Comparison of ENCODE assay signal across 20 cellular contexts in genomic region chr9:118809160-118809625, GRCh38.
DNase-seq lines count a peak whose midpoint lies in the region; ATAC-seq and TF ChIP-seq lines count a peak whose summit lies in the region.
"Had no signal": no experiment of that assay in that cellular context is flagged by ENCODE, and none has a peak within 500 bp of the region (broad histone marks: within the 10 kb centered on the region; RNA-seq: fewer than 3 reads in every experiment).

No MANE protein-coding gene starts in this region.

- TF ChIP-seq CTCF in neural progenitor cell (IDR thresholded peaks at IDR 0.05) (peak; percentile 24), gastrocnemius medialis (IDR thresholded peaks at IDR 0.05 in 4 of 5, conservative IDR thresholded peaks at IDR 0.05 in 1 of 5) (no peak), dorsolateral prefrontal cortex (IDR thresholded peaks at IDR 0.05 in 54 of 56, conservative IDR thresholded peaks at IDR 0.05 in 2 of 56; ENCODE audit: low read depth in 1 of 56, partially characterized antibody in 56 of 56) (no peak)

- TF ChIP-seq POLR2A in gastrocnemius medialis (IDR thresholded peaks at IDR 0.05) = no peak

- H3K4me1 Mint-ChIP-seq in neural progenitor cell = no peaks in the 10 kb centered on the region
- H3K4me1 Mint-ChIP-seq: activated CD8-positive, alpha-beta memory T cell treated with anti-CD3 and anti-CD28 coated beads, Interleukin-2, amount 10 ng/mL, durations not matched to agents 7 days and 5 days; activated naive CD8-positive, alpha-beta T cell treated with anti-CD3 and anti-CD28 coated beads, Interleukin-2, amount 50 U/mL, for 24 hours; activated T-helper 17 cell treated with anti-CD3 and anti-CD28 coated beads, Interleukin-2, amount 50 U/mL, for 72 hours had no signal

- H3K27ac Mint-ChIP-seq in neural progenitor cell = no peak overlapping the region
- H3K27ac Mint-ChIP-seq: activated CD8-positive, alpha-beta memory T cell treated with anti-CD3 and anti-CD28 coated beads, Interleukin-2, amount 10 ng/mL, durations not matched to agents 7 days and 5 days; activated naive CD8-positive, alpha-beta T cell treated with anti-CD3 and anti-CD28 coated beads, Interleukin-2, amount 50 U/mL, for 24 hours; activated T-helper 17 cell treated with anti-CD3 and anti-CD28 coated beads, Interleukin-2, amount 50 U/mL, for 72 hours; dendritic cell treated with granulocyte-macrophage colony-stimulating factor and Interleukin-4, amounts not matched to agents 40 ng/mL and 50 ng/mL, for 4 days; natural killer cell treated with Interleukin-12 subunit alpha and Interleukin-12 subunit beta and Interleukin-15 and Interleukin-18, amount 100 ng/mL, for 72 hours had no signal

- H3K9me3 Mint-ChIP-seq in neural progenitor cell = no peaks in the 10 kb centered on the region

- no peaks in the 10 kb centered on the region for H3K9me2 ChIP-seq in Karpas-422 (replicated peaks; ENCODE audit: insufficient read depth, low read length)

- H3K4me3 ChIP-seq in iPS-15b (ENCODE audit: low read depth, low read length) (peak overlapping the region; percentile 13), neural progenitor cell (peak overlapping the region; percentile 11), gastrocnemius medialis (no peak overlapping the region), dorsolateral prefrontal cortex (peak overlapping the region in 2 of 59 donors; percentile 5 to 7), Karpas-422 (ENCODE audit: low read length) (no peak overlapping the region)
- H3K4me3 ChIP-seq: K562, psoas muscle, uterus had no signal

- H3K4me3 Mint-ChIP-seq in neural progenitor cell = no peak overlapping the region
- H3K4me3 Mint-ChIP-seq: activated CD8-positive, alpha-beta memory T cell treated with anti-CD3 and anti-CD28 coated beads, Interleukin-2, amount 10 ng/mL, durations not matched to agents 7 days and 5 days; activated naive CD8-positive, alpha-beta T cell treated with anti-CD3 and anti-CD28 coated beads, Interleukin-2, amount 50 U/mL, for 24 hours; activated T-helper 17 cell treated with anti-CD3 and anti-CD28 coated beads, Interleukin-2, amount 50 U/mL, for 72 hours; dendritic cell treated with granulocyte-macrophage colony-stimulating factor and Interleukin-4, amounts not matched to agents 40 ng/mL and 50 ng/mL, for 4 days; natural killer cell treated with Interleukin-12 subunit alpha and Interleukin-12 subunit beta and Interleukin-15 and Interleukin-18, amount 100 ng/mL, for 72 hours had no signal

- H3K27ac ChIP-seq in neural progenitor cell = no peak overlapping the region
- no peak overlapping the region for H3K27ac ChIP-seq in gastrocnemius medialis
- no peak overlapping the region for H3K27ac ChIP-seq in dorsolateral prefrontal cortex
- H3K27ac ChIP-seq in Karpas-422 (ENCODE audit: low read length) = no peak overlapping the region
- H3K27ac ChIP-seq: psoas muscle, uterus had no signal

- ATAC-seq in gastrocnemius medialis = no peak
- ATAC-seq: activated CD8-positive, alpha-beta memory T cell treated with anti-CD3 and anti-CD28 coated beads, Interleukin-2, amount 10 ng/mL, durations not matched to agents 7 days and 5 days; activated naive CD8-positive, alpha-beta T cell treated with anti-CD3 and anti-CD28 coated beads, Interleukin-2, amount 50 U/mL, for 24 hours; activated T-helper 17 cell treated with anti-CD3 and anti-CD28 coated beads, Interleukin-2, amount 50 U/mL, for 72 hours; K562; natural killer cell treated with Interleukin-12 subunit alpha and Interleukin-12 subunit beta and Interleukin-15 and Interleukin-18, amount 100 ng/mL, for 72 hours; psoas muscle had no signal

- H3K27me3 Mint-ChIP-seq in neural progenitor cell (ENCODE audit: insufficient read depth, low read depth) = no peaks in the 10 kb centered on the region
- H3K27me3 Mint-ChIP-seq: activated CD8-positive, alpha-beta memory T cell treated with anti-CD3 and anti-CD28 coated beads, Interleukin-2, amount 10 ng/mL, durations not matched to agents 7 days and 5 days; activated naive CD8-positive, alpha-beta T cell treated with anti-CD3 and anti-CD28 coated beads, Interleukin-2, amount 50 U/mL, for 24 hours; activated T-helper 17 cell treated with anti-CD3 and anti-CD28 coated beads, Interleukin-2, amount 50 U/mL, for 72 hours; dendritic cell treated with granulocyte-macrophage colony-stimulating factor and Interleukin-4, amounts not matched to agents 40 ng/mL and 50 ng/mL, for 4 days; natural killer cell treated with Interleukin-12 subunit alpha and Interleukin-12 subunit beta and Interleukin-15 and Interleukin-18, amount 100 ng/mL, for 72 hours had no signal

- H3K36me3 ChIP-seq in iPS-15b (ENCODE audit: control insufficient read depth, insufficient read depth, low read length) (no peaks in the 10 kb centered on the region), neural progenitor cell (no peaks in the 10 kb centered on the region), gastrocnemius medialis (no peaks in the 10 kb centered on the region), Karpas-422 (ENCODE audit: insufficient read depth, low read length) (no peaks in the 10 kb centered on the region)
- H3K36me3 ChIP-seq: uterus had no signal

- H3K9ac ChIP-seq in iPS-15b (ENCODE audit: low read depth, low read length) (no peak overlapping the region), neural progenitor cell (no peak overlapping the region), Karpas-422 (ENCODE audit: low read length) (no peak overlapping the region)

- no peaks in the 10 kb centered on the region for H3F3A ChIP-seq in neural progenitor cell (ENCODE audit: low read depth)

- H3K79me2 ChIP-seq in neural progenitor cell (ENCODE audit: low read depth) (no peaks in the 10 kb centered on the region), Karpas-422 (ENCODE audit: low read length) (no peaks in the 10 kb centered on the region)

- in situ Hi-C loops in gastrocnemius medialis (cut with MboI; ENCODE audit: low sequenced_read_pairs in 4 of 4) = no loop called here

- H3K27me3 ChIP-seq in iPS-15b (ENCODE audit: control insufficient read depth, insufficient read depth, low read length) (no peaks in the 10 kb centered on the region), neural progenitor cell (no peaks in the 10 kb centered on the region), gastrocnemius medialis (no peaks in the 10 kb centered on the region), dorsolateral prefrontal cortex (no peaks in the 10 kb centered on the region), Karpas-422 (ENCODE audit: low read length) (no peaks in the 10 kb centered on the region)
- H3K27me3 ChIP-seq: uterus had no signal

- H3K9me3 ChIP-seq in iPS-15b (ENCODE audit: control insufficient read depth, insufficient read depth, low read length) (no peaks in the 10 kb centered on the region), neural progenitor cell (ENCODE audit: low read depth) (no peaks in the 10 kb centered on the region), gastrocnemius medialis (no peaks in the 10 kb centered on the region), Karpas-422 (ENCODE audit: low read length) (peaks cover 8% of the 10 kb centered on the region)
- H3K9me3 ChIP-seq: psoas muscle, uterus had no signal

- H3K4me2 ChIP-seq in neural progenitor cell (no peak overlapping the region), Karpas-422 (ENCODE audit: low read depth, low read length, poor library complexity, severe bottlenecking) (no peak overlapping the region)

- no peaks in the 10 kb centered on the region for H3K4me1 ChIP-seq in iPS-15b (ENCODE audit: control insufficient read depth, insufficient read depth, low read length)
- no peaks in the 10 kb centered on the region for H3K4me1 ChIP-seq in neural progenitor cell
- H3K4me1 ChIP-seq in gastrocnemius medialis = no peaks in the 10 kb centered on the region
- H3K4me1 ChIP-seq in Karpas-422 (ENCODE audit: low read length) = no peaks in the 10 kb centered on the region
- H3K4me1 ChIP-seq: psoas muscle, uterus had no signal

- no peaks in the 10 kb centered on the region for H3K36me3 Mint-ChIP-seq in neural progenitor cell
- H3K36me3 Mint-ChIP-seq: activated CD8-positive, alpha-beta memory T cell treated with anti-CD3 and anti-CD28 coated beads, Interleukin-2, amount 10 ng/mL, durations not matched to agents 7 days and 5 days; natural killer cell treated with Interleukin-12 subunit alpha and Interleukin-12 subunit beta and Interleukin-15 and Interleukin-18, amount 100 ng/mL, for 72 hours had no signal

- H2AFZ ChIP-seq in neural progenitor cell (replicated peaks) (no peak overlapping the region), Karpas-422 (ENCODE audit: low read length) (no peak overlapping the region)

- intact Hi-C loops in gastrocnemius medialis (cut with DNase I; ENCODE audit: low total_unique reads) = no loop called here
- intact Hi-C loops in dorsolateral prefrontal cortex (cut with DNase I) = no loop called here

- no peaks in the 10 kb centered on the region for H4K20me1 ChIP-seq in neural progenitor cell (ENCODE audit: low read depth)
- H4K20me1 ChIP-seq in Karpas-422 (ENCODE audit: insufficient read depth, low read depth, low read length) = no peaks in the 10 kb centered on the region

- DNase-seq in DMS 273 treated with DMSO at 0.1 percent for 48 hours (lab: John Stamatoyannopoulos, UW) = peak; percentile 13
- DNase-seq in NCI-H128 (lab: John Stamatoyannopoulos, UW; ENCODE audit: unreplicated experiment) = peak; percentile 34
- DNase-seq in neural progenitor cell (ENCODE audit: low spot score) = peak; percentile 23
- DNase-seq in gastrocnemius medialis = no peak
- DNase-seq in DMS79 (lab: John Stamatoyannopoulos, UW) = no peak
- no peak for DNase-seq in dorsolateral prefrontal cortex
- DNase-seq in Karpas-422 = no peak
- DNase-seq: activated CD8-positive, alpha-beta memory T cell treated with anti-CD3 and anti-CD28 coated beads, Interleukin-2, amount 10 ng/mL, durations not matched to agents 7 days and 5 days; activated naive CD8-positive, alpha-beta T cell treated with anti-CD3 and anti-CD28 coated beads, Interleukin-2, amount 50 U/mL, for 24 hours; erythroblast; NCI-H1048; NCI-H2107; NCI-H510A treated with DMSO at 0.1 percent for 48 hours; psoas muscle; uterus had no signal

Comparison
In these comparisons a context has a peak if more than half of its experiments do, and no peak if none do; other contexts are left out.
1. DNase-seq: peak in DMS 273 treated with DMSO at 0.1 percent for 48 hours (single experiment), NCI-H128 (single experiment) and neural progenitor cell (single experiment); none in gastrocnemius medialis (0 of 2), DMS79 (single experiment), dorsolateral prefrontal cortex (0 of 10) and Karpas-422 (single experiment).
2. H3K4me3 ChIP-seq: peak in iPS-15b (single experiment) and neural progenitor cell (single experiment); none in gastrocnemius medialis (0 of 4) and Karpas-422 (single experiment).